14 cellular contexts compared by ENCODE assay signal in genomic region chr15:77975332-77976119, GRCh38.
A peak's percentile ranks its signal among the peaks of the same experiment; 100 is the strongest.
DNase-seq lines count a peak whose midpoint lies in the region; ATAC-seq and TF ChIP-seq lines count a peak whose summit lies in the region.
"Had no signal": no experiment of that assay in that cellular context is flagged by ENCODE, and none has a peak within 500 bp of the region (broad histone marks: within the 10 kb centered on the region; RNA-seq: fewer than 3 reads in every experiment).

No MANE protein-coding gene starts in this region.

- H3K27ac ChIP-seq in spleen: no peak overlapping the region

- no peaks in the 10 kb centered on the region for H3K9me3 ChIP-seq in spleen
- H3K9me3 ChIP-seq: Caco-2 had no signal

- H3K27me3 ChIP-seq in spleen (replicated peaks in 1 of 7): no peaks in the 10 kb centered on the region

- TF ChIP-seq CTCF in spleen (IDR thresholded peaks at IDR 0.05 in 8 of 11, conservative IDR thresholded peaks at IDR 0.05 in 3 of 11): no peak

- 76 to 92% (median 89%) methylated on average over 23 to 26 of the region's 26 CpGs for WGBS in spleen, 5 donors

- H3K4me3 ChIP-seq in spleen: no peak overlapping the region

- intact Hi-C loops in spleen (cut with DNase I; ENCODE audit: low total_unique reads): no loop called here

- peaks cover 0 to 11% (median 3%) of the 10 kb centered on the region in 6 donors for H3K4me1 ChIP-seq in spleen
- H3K4me1 ChIP-seq: Caco-2 had no signal

- H3K36me3 ChIP-seq in spleen: no peaks in the 10 kb centered on the region

- peak; percentile 60 for DNase-seq in NCI-H1694 treated with DMSO at 0.1 percent for 48 hours (lab: John Stamatoyannopoulos, UW)
- peak; percentile 54 for DNase-seq in cerebellar cortex (ENCODE audit: low spot score)
- peak; percentile 90 for DNase-seq in islet precursor cell
- peak; percentile 41 for DNase-seq in spleen
- DNase-seq in ureter (ENCODE audit: low spot score): no peak
- DNase-seq: activated CD4-positive, alpha-beta T cell treated with anti-CD3 and anti-CD28 coated beads, Interleukin-2, amount 50 U/mL, for 4 hours; Caco-2; GOT3; NCI-H1105; SHP77; stimulated activated CD4-positive, alpha-beta T cell treated with anti-CD3 and anti-CD28 coated beads, Interleukin-12 subunit alpha, Interleukin-12 subunit beta, amount 100 ng/mL, for 4 hours; stimulated activated CD8-positive, alpha-beta memory T cell treated with anti-CD3 and anti-CD28 coated beads, Interleukin-4, amount 100 ng/mL, for 48 hours had no signal

- no peak for ATAC-seq in HG02852 (IDR thresholded peaks at IDR 0.05; ENCODE audit: unreplicated experiment)
- no peak for ATAC-seq in HG03354 (IDR thresholded peaks at IDR 0.05; ENCODE audit: poor library complexity, severe bottlenecking, unreplicated experiment)

- no peak for TF ChIP-seq POLR2A in spleen (IDR thresholded peaks at IDR 0.05)
